In the genomic region with DNA sequence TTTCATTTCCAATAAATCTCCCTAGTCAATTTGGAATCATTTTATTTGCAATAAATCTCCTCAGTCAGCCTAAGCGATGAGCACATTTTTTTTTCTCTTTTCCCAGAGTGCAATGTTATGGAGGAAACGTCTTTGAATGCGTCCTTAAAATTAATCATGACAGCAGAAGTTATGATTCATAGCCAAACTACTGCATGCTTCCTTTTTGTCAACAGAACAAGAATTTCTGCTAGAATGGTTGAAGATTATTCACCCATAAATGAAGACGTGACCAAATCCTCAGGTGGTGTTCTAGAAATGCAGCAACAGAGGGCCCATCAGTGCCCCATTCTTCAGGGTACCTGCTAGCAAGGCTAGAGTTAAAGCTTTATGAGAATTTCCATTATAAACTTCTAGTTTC, we compare ENCODE assay signal across 15 cellular contexts.
DNase-seq lines count a peak whose midpoint lies in the region; ATAC-seq and TF ChIP-seq lines count a peak whose summit lies in the region.
"Had no signal": no experiment of that assay in that cellular context is flagged by ENCODE, and none has a peak within 500 bp of the region (broad histone marks: within the 10 kb centered on the region; RNA-seq: fewer than 3 reads in every experiment).

No MANE protein-coding gene starts in this region.

- no peak for TF ChIP-seq CTCF in SK-N-SH (IDR thresholded peaks at IDR 0.05)
- TF ChIP-seq CTCF in fibroblast of the aortic adventitia (IDR thresholded peaks at IDR 0.05; ENCODE audit: insufficient read depth, low read length) = no peak

- H3K4me3 ChIP-seq in SK-N-SH (ENCODE audit: low read depth in 2 of 2, low read length in 1 of 2) = peak overlapping the region; percentile 12; a peak in 1 of 4 replicates
- no peak overlapping the region for H3K4me3 ChIP-seq in fibroblast of the aortic adventitia (ENCODE audit: low read depth, low read length)
- H3K4me3 ChIP-seq: ascending aorta, Peyer's patch had no signal

- no peaks in the 10 kb centered on the region for H3K27me3 Mint-ChIP-seq in activated T-cell treated with anti-CD3 and anti-CD28 coated beads, Interleukin-2, amount 50 U/mL, for 72 hours (ENCODE audit: low read depth)

- H3K4me3 Mint-ChIP-seq in activated T-cell treated with anti-CD3 and anti-CD28 coated beads, Interleukin-2, amount 50 U/mL, for 72 hours = no peak overlapping the region

- no peaks in the 10 kb centered on the region for H3K4me1 Mint-ChIP-seq in activated T-cell treated with anti-CD3 and anti-CD28 coated beads, Interleukin-2, amount 50 U/mL, for 72 hours (ENCODE audit: low read depth)

- H4K20me1 ChIP-seq in SK-N-SH (ENCODE audit: insufficient read depth) = no peaks in the 10 kb centered on the region

- H3K9me3 Mint-ChIP-seq in activated T-cell treated with anti-CD3 and anti-CD28 coated beads, Interleukin-2, amount 50 U/mL, for 72 hours = peaks cover 2 to 8% of the 10 kb centered on the region in 2 donors

- no peak for TF ChIP-seq RAD21 in SK-N-SH (IDR thresholded peaks at IDR 0.05; ENCODE audit: low read length)

- POLR2A ChIA-PET in SK-N-SH (lab: Yijun Ruan, JAX) = no interaction called here

- no peaks in the 10 kb centered on the region for H3K27me3 ChIP-seq in SK-N-SH (ENCODE audit: insufficient read depth)
- H3K27me3 ChIP-seq: ascending aorta, Peyer's patch had no signal

- peak in 1 of 2 experiments; percentile 64; a peak in 1 of 4 replicates for TF ChIP-seq EP300 in SK-N-SH (IDR thresholded peaks at IDR 0.05; ENCODE audit: borderline replicate concordance in 1 of 2, low read depth in 1 of 2, low read length in 1 of 2)

- H3K9me2 ChIP-seq in SK-N-SH = no peaks in the 10 kb centered on the region

- H3K4me2 ChIP-seq in SK-N-SH = peak overlapping the region; percentile 34

- H3K9me3 ChIP-seq in SK-N-SH = no peaks in the 10 kb centered on the region
- H3K9me3 ChIP-seq: ascending aorta, Peyer's patch had no signal

- H3K4me1 ChIP-seq in SK-N-SH (ENCODE audit: control insufficient read depth in 1 of 2, insufficient read depth in 2 of 2, low read depth in 1 of 2, low read length in 1 of 2) = peaks cover 0 to 5% of the 10 kb centered on the region in 2 experiments; a peak in 2 of 4 replicates
- H3K4me1 ChIP-seq: ascending aorta, Peyer's patch had no signal

- peaks cover 13% of the 10 kb centered on the region for H3F3A ChIP-seq in SK-N-SH (replicated peaks; ENCODE audit: insufficient read depth)

- H3K36me3 Mint-ChIP-seq in activated T-cell treated with anti-CD3 and anti-CD28 coated beads, Interleukin-2, amount 50 U/mL, for 72 hours (ENCODE audit: insufficient read depth in 2 of 2) = no peaks in the 10 kb centered on the region

- no peak overlapping the region for H3K27ac Mint-ChIP-seq in activated T-cell treated with anti-CD3 and anti-CD28 coated beads, Interleukin-2, amount 50 U/mL, for 72 hours

- no peak overlapping the region for H3K9ac ChIP-seq in SK-N-SH

- WGBS in SK-N-SH (ENCODE audit: low lambda C conversion rate) = 4% methylated on average over 4 of the region's 4 CpGs

- H3K79me2 ChIP-seq in SK-N-SH (ENCODE audit: insufficient read depth) = no peaks in the 10 kb centered on the region

- DNase-seq in A172 (ENCODE audit: low spot score) = peak; percentile 1
- no peak for DNase-seq in SK-N-SH
- peak; percentile 32 for DNase-seq in fibroblast of the aortic adventitia (ENCODE audit: low read depth)
- DNase-seq in left colon = no peak
- DNase-seq in stimulated activated CD4-positive, alpha-beta T cell treated with anti-CD3 and anti-CD28 coated beads, Interleukin-4, amount 100 ng/mL, for 24 hours = no peak
- no peak for DNase-seq in activated T-cell treated with anti-CD3 and anti-CD28 coated beads, Interleukin-2, amount 50 U/mL, for 72 hours
- no peak for DNase-seq in erythroblast (lab: John Stamatoyannopoulos, UW)
- DNase-seq: activated CD4-positive, alpha-beta T cell treated with anti-CD3 and anti-CD28 coated beads, Interleukin-2, amount 50 U/mL, for 1 hour; effector CD4-positive, alpha-beta T cell; NCI-H1105 treated with DMSO at 0.1 percent for 48 hours; Peyer's patch; small intestine had no signal

- CTCF ChIA-PET in SK-N-SH (lab: Yijun Ruan, JAX) = no interaction called here

- intact Hi-C loops in left colon (cut with DNase I, micrococcal nuclease) = no loop called here

- peak overlapping the region; percentile 64 to 75; a peak in 3 of 4 replicates for H3K27ac ChIP-seq in SK-N-SH (ENCODE audit: low read depth in 2 of 2, low read length in 1 of 2)
- H3K27ac ChIP-seq: ascending aorta, Peyer's patch had no signal

- H3K36me3 ChIP-seq in SK-N-SH (replicated peaks in 1 of 2; ENCODE audit: control insufficient read depth in 1 of 2, insufficient read depth in 2 of 2, low read length in 1 of 2) = no peaks in the 10 kb centered on the region
- H3K36me3 ChIP-seq: ascending aorta, Peyer's patch had no signal

- H2AFZ ChIP-seq in SK-N-SH (ENCODE audit: low read depth) = no peak overlapping the region

- TF ChIP-seq POLR2A in erythroblast (IDR thresholded peaks at IDR 0.05; ENCODE audit: low read length) = no peak

- ATAC-seq in GM18868 (IDR thresholded peaks at IDR 0.05; ENCODE audit: unreplicated experiment) (peak; percentile 81), left colon (no peak)
- ATAC-seq in activated T-cell treated with anti-CD3 and anti-CD28 coated beads, Interleukin-2, amount 50 U/mL, for 72 hours (replicated peaks in 1 of 2) = no peak
- ATAC-seq: HepG2 had no signal

TF ChIP-seq in SK-N-SH, 30 proteins besides CTCF, POLR2A, EP300 and RAD21:
- no peak for TF ChIP-seq NRF1 (IDR thresholded peaks at IDR 0.05; ENCODE audit: low read depth, low read length)
- no peak for TF ChIP-seq SIN3A (IDR thresholded peaks at IDR 0.05; ENCODE audit: borderline replicate concordance, low read depth, low read length)
- peak; percentile 77 for TF ChIP-seq JUND (IDR thresholded peaks at IDR 0.05)
- TF ChIP-seq, protein P1, sequence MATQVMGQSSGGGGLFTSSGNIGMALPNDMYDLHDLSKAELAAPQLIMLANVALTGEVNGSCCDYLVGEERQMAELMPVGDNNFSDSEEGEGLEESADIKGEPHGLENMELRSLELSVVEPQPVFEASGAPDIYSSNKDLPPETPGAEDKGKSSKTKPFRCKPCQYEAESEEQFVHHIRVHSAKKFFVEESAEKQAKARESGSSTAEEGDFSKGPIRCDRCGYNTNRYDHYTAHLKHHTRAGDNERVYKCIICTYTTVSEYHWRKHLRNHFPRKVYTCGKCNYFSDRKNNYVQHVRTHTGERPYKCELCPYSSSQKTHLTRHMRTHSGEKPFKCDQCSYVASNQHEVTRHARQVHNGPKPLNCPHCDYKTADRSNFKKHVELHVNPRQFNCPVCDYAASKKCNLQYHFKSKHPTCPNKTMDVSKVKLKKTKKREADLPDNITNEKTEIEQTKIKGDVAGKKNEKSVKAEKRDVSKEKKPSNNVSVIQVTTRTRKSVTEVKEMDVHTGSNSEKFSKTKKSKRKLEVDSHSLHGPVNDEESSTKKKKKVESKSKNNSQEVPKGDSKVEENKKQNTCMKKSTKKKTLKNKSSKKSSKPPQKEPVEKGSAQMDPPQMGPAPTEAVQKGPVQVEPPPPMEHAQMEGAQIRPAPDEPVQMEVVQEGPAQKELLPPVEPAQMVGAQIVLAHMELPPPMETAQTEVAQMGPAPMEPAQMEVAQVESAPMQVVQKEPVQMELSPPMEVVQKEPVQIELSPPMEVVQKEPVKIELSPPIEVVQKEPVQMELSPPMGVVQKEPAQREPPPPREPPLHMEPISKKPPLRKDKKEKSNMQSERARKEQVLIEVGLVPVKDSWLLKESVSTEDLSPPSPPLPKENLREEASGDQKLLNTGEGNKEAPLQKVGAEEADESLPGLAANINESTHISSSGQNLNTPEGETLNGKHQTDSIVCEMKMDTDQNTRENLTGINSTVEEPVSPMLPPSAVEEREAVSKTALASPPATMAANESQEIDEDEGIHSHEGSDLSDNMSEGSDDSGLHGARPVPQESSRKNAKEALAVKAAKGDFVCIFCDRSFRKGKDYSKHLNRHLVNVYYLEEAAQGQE (IDR thresholded peaks at IDR 0.05; ENCODE audit: low read depth, low read length) = no peak
- TF ChIP-seq TCF12 (IDR thresholded peaks at IDR 0.05) = peak; percentile 66; the same call in 1 of the 2 replicates
- TF ChIP-seq, protein P2, sequence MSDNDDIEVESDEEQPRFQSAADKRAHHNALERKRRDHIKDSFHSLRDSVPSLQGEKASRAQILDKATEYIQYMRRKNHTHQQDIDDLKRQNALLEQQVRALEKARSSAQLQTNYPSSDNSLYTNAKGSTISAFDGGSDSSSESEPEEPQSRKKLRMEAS (IDR thresholded peaks at IDR 0.05; ENCODE audit: low read depth) = peak; percentile 34; the same call in 1 of the 2 replicates
- TF ChIP-seq YY1 (IDR thresholded peaks at IDR 0.05; ENCODE audit: low read depth) = 0 out of 2 replicates have a peak, but pooled peaks have one; percentile 31
- TF ChIP-seq, protein P3, sequence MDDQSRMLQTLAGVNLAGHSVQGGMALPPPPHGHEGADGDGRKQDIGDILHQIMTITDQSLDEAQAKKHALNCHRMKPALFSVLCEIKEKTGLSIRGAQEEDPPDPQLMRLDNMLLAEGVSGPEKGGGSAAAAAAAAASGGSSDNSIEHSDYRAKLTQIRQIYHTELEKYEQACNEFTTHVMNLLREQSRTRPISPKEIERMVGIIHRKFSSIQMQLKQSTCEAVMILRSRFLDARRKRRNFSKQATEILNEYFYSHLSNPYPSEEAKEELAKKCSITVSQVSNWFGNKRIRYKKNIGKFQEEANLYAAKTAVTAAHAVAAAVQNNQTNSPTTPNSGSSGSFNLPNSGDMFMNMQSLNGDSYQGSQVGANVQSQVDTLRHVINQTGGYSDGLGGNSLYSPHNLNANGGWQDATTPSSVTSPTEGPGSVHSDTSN (IDR thresholded peaks at IDR 0.05) = peak; percentile 96
- TF ChIP-seq TEAD4 (IDR thresholded peaks at IDR 0.05; ENCODE audit: borderline replicate concordance, insufficient read depth) = peak; percentile 40; the same call in 1 of the 2 replicates
- peak; percentile 79 for TF ChIP-seq FOSL2 (IDR thresholded peaks at IDR 0.05; ENCODE audit: borderline replicate concordance, low read depth)
- TF ChIP-seq ELF1 (IDR thresholded peaks at IDR 0.05) = 0 out of 2 replicates have a peak, but pooled peaks have one; percentile 22

Comparison
In these comparisons a context has a peak if more than half of its experiments do, and no peak if none do; other contexts are left out.
1. DNase-seq: peak in A172 (single experiment) and fibroblast of the aortic adventitia (single experiment); none in SK-N-SH (single experiment), left colon (0 of 2), stimulated activated CD4-positive, alpha-beta T cell treated with anti-CD3 and anti-CD28 coated beads, Interleukin-4, amount 100 ng/mL, for 24 hours (single experiment), activated T-cell treated with anti-CD3 and anti-CD28 coated beads, Interleukin-2, amount 50 U/mL, for 72 hours (0 of 2) and erythroblast (0 of 2).